In genomic region chr16:72537684-72538083, GRCh38 we compare ENCODE assay signal across 13 cellular contexts.
DNase-seq lines count a peak whose midpoint lies in the region; TF ChIP-seq lines count a peak whose summit lies in the region.
"Had no signal": no experiment of that assay in that cellular context is flagged by ENCODE, and none has a peak within 500 bp of the region (broad histone marks: within the 10 kb centered on the region; RNA-seq: fewer than 3 reads in every experiment).

No MANE protein-coding gene starts in this region.

- peaks cover 9% of the 10 kb centered on the region for H3K36me3 Mint-ChIP-seq in nephron progenitor cell (ENCODE audit: low read depth)
- peaks cover 2% of the 10 kb centered on the region for H3K36me3 Mint-ChIP-seq in activated naive CD8-positive, alpha-beta T cell treated with anti-CD3 and anti-CD28 coated beads for 36 hours

- in situ Hi-C loops in KBM-7 (cut with MboI; ENCODE audit: low pct_unique_long_range_greater_than_20kb, low sequenced_read_pairs): no loop called here

- H3K4me1 Mint-ChIP-seq in nephron progenitor cell: peaks cover 4% of the 10 kb centered on the region
- no peaks in the 10 kb centered on the region for H3K4me1 Mint-ChIP-seq in activated naive CD8-positive, alpha-beta T cell treated with anti-CD3 and anti-CD28 coated beads for 36 hours

- H3K4me3 Mint-ChIP-seq in nephron progenitor cell: no peak overlapping the region
- H3K4me3 Mint-ChIP-seq in activated naive CD8-positive, alpha-beta T cell treated with anti-CD3 and anti-CD28 coated beads for 36 hours: no peak overlapping the region

- no peaks in the 10 kb centered on the region for H3K27me3 Mint-ChIP-seq in nephron progenitor cell (ENCODE audit: low read depth, poor library complexity)
- H3K27me3 Mint-ChIP-seq in activated naive CD8-positive, alpha-beta T cell treated with anti-CD3 and anti-CD28 coated beads for 36 hours: no peaks in the 10 kb centered on the region

- H3K9me3 Mint-ChIP-seq in nephron progenitor cell: peaks cover under 1% of the 10 kb centered on the region
- H3K9me3 Mint-ChIP-seq in activated naive CD8-positive, alpha-beta T cell treated with anti-CD3 and anti-CD28 coated beads for 36 hours: no peaks in the 10 kb centered on the region

- peak overlapping the region; percentile 17 for H3K27ac Mint-ChIP-seq in nephron progenitor cell
- H3K27ac Mint-ChIP-seq in activated naive CD8-positive, alpha-beta T cell treated with anti-CD3 and anti-CD28 coated beads for 36 hours: no peak overlapping the region

- DNase-seq in EL (peak; percentile 79), RKO (ENCODE audit: low spot score) (peak; percentile 38), dermis microvascular lymphatic vessel endothelial cell (ENCODE audit: low read depth in 2 of 2) (peak; percentile 1 to 65), nephron progenitor cell (no peak), NCI-H2081 (lab: John Stamatoyannopoulos, UW) (no peak), KBM-7 (no peak), activated gamma-delta T cell treated with Interleukin-2 at 50 U/mL for 16 hours (no peak)
- no peak for DNase-seq in activated naive CD8-positive, alpha-beta T cell treated with anti-CD3 and anti-CD28 coated beads for 36 hours
- DNase-seq: caudate nucleus; hypothalamus; NCI-H1436 treated with DMSO at 0.1 percent for 48 hours; spleen; stimulated activated naive CD8-positive, alpha-beta T cell treated with anti-CD3 and anti-CD28 coated beads, Interleukin-15, Interleukin-2, amounts not matched to agents 100 U/mL and 50 U/mL, for 24 hours had no signal

- TF ChIP-seq CTCF in nephron progenitor cell (IDR thresholded peaks at IDR 0.05): no peak

Comparison
In these comparisons a context has a peak if more than half of its experiments do, and no peak if none do; other contexts are left out.
1. DNase-seq: peak in EL (single experiment), RKO (single experiment) and dermis microvascular lymphatic vessel endothelial cell (2 of 2); none in nephron progenitor cell (single experiment), activated naive CD8-positive, alpha-beta T cell treated with anti-CD3 and anti-CD28 coated beads for 36 hours (single experiment), NCI-H2081 (0 of 2), KBM-7 (single experiment) and activated gamma-delta T cell treated with Interleukin-2 at 50 U/mL for 16 hours (single experiment).